9 cellular contexts compared by ENCODE assay signal in genomic region chr5:179343902-179344300, GRCh38. TPM values are rescaled to one million over a fixed set of nuclear protein-coding genes. Genes with fewer than 3 reads are reported as not detected.
DNase-seq lines count a peak whose midpoint lies in the region; ATAC-seq lines count a peak whose summit lies in the region.
"Had no signal": no experiment of that assay in that cellular context is flagged by ENCODE, and none has a peak within 500 bp of the region (broad histone marks: within the 10 kb centered on the region; RNA-seq: fewer than 3 reads in every experiment).

No MANE protein-coding gene starts in this region.

- peak; percentile 46 for ATAC-seq in stimulated activated naive CD8-positive, alpha-beta T cell treated with anti-CD3 and anti-CD28 coated beads, Interleukin-15, amount 100 ng/mL, for 72 hours
- ATAC-seq in HG02798 (IDR thresholded peaks at IDR 0.05; ENCODE audit: poor library complexity, unreplicated experiment): no peak

- peaks cover 6% of the 10 kb centered on the region for H3K4me1 Mint-ChIP-seq in activated naive CD8-positive, alpha-beta T cell treated with anti-CD3 and anti-CD28 coated beads for 36 hours
- H3K4me1 Mint-ChIP-seq in stimulated activated naive CD8-positive, alpha-beta T cell treated with anti-CD3 and anti-CD28 coated beads, Interleukin-15, amount 100 ng/mL, for 72 hours: peaks cover 10% of the 10 kb centered on the region

- no peak overlapping the region for H3K4me3 Mint-ChIP-seq in activated naive CD8-positive, alpha-beta T cell treated with anti-CD3 and anti-CD28 coated beads for 36 hours
- no peak overlapping the region for H3K4me3 Mint-ChIP-seq in stimulated activated naive CD8-positive, alpha-beta T cell treated with anti-CD3 and anti-CD28 coated beads, Interleukin-15, amount 100 ng/mL, for 72 hours

- peaks cover 56% of the 10 kb centered on the region for H3K27me3 Mint-ChIP-seq in activated naive CD8-positive, alpha-beta T cell treated with anti-CD3 and anti-CD28 coated beads for 36 hours
- H3K27me3 Mint-ChIP-seq in stimulated activated naive CD8-positive, alpha-beta T cell treated with anti-CD3 and anti-CD28 coated beads, Interleukin-15, amount 100 ng/mL, for 72 hours: peaks cover 85% of the 10 kb centered on the region

- no peak overlapping the region for H3K27ac Mint-ChIP-seq in activated naive CD8-positive, alpha-beta T cell treated with anti-CD3 and anti-CD28 coated beads for 36 hours
- H3K27ac Mint-ChIP-seq in stimulated activated naive CD8-positive, alpha-beta T cell treated with anti-CD3 and anti-CD28 coated beads, Interleukin-15, amount 100 ng/mL, for 72 hours: no peak overlapping the region
- H3K27ac Mint-ChIP-seq: memory B cell had no signal

- H3K9me3 Mint-ChIP-seq in activated naive CD8-positive, alpha-beta T cell treated with anti-CD3 and anti-CD28 coated beads for 36 hours: no peaks in the 10 kb centered on the region
- H3K9me3 Mint-ChIP-seq in stimulated activated naive CD8-positive, alpha-beta T cell treated with anti-CD3 and anti-CD28 coated beads, Interleukin-15, amount 100 ng/mL, for 72 hours: no peaks in the 10 kb centered on the region
- H3K9me3 Mint-ChIP-seq: memory B cell had no signal

- no peaks in the 10 kb centered on the region for H3K36me3 Mint-ChIP-seq in activated naive CD8-positive, alpha-beta T cell treated with anti-CD3 and anti-CD28 coated beads for 36 hours
- H3K36me3 Mint-ChIP-seq: memory B cell had no signal

- DNase-seq in NCI-H524 (lab: John Stamatoyannopoulos, UW): peak; percentile 41 to 70
- no peak for DNase-seq in NCI-H524 treated with DMSO at 0.1 percent for 48 hours (lab: John Stamatoyannopoulos, UW)
- peak; percentile 30 for DNase-seq in activated naive CD8-positive, alpha-beta T cell treated with anti-CD3 and anti-CD28 coated beads for 36 hours
- DNase-seq in stimulated activated naive CD8-positive, alpha-beta T cell treated with anti-CD3 and anti-CD28 coated beads, Interleukin-15, amount 100 ng/mL, for 72 hours: peak in 1 of 2 donors; percentile 19
- no peak for DNase-seq in effector CD8-positive, alpha-beta T cell (lab: John Stamatoyannopoulos, UW)
- DNase-seq in stimulated activated CD4-positive, alpha-beta T cell treated with anti-CD3 and anti-CD28 coated beads, Interleukin-12 subunit alpha, Interleukin-12 subunit beta, amount 100 ng/mL, for 4 hours: no peak

- peak overlapping the region; percentile 70 for H3K4me3 ChIP-seq in iPS-11a (ENCODE audit: low read depth, low read length)

RNA-seq across cellular contexts. Expression of gene ADAMTS2, which starts 1.4 kb away (rescaled TPM):
- not detected for total RNA-seq in activated naive CD8-positive, alpha-beta T cell treated with anti-CD3 and anti-CD28 coated beads for 36 hours

Comparison
In these comparisons a context has a peak if more than half of its experiments do, and no peak if none do; other contexts are left out.
1. DNase-seq: peak in NCI-H524 (2 of 2) and activated naive CD8-positive, alpha-beta T cell treated with anti-CD3 and anti-CD28 coated beads for 36 hours (single experiment); none in NCI-H524 treated with DMSO at 0.1 percent for 48 hours (single experiment), effector CD8-positive, alpha-beta T cell (single experiment) and stimulated activated CD4-positive, alpha-beta T cell treated with anti-CD3 and anti-CD28 coated beads, Interleukin-12 subunit alpha, Interleukin-12 subunit beta, amount 100 ng/mL, for 4 hours (single experiment).